Comparison of ENCODE assay signal across 9 cellular contexts in genomic region chr12:92138144-92138543, GRCh38. TPM values are rescaled to one million over a fixed set of nuclear protein-coding genes. Genes with fewer than 3 reads are reported as not detected.
DNase-seq lines count a peak whose midpoint lies in the region; ATAC-seq and TF ChIP-seq lines count a peak whose summit lies in the region.
"Had no signal": no experiment of that assay in that cellular context is flagged by ENCODE, and none has a peak within 500 bp of the region (broad histone marks: within the 10 kb centered on the region; RNA-seq: fewer than 3 reads in every experiment).

No MANE protein-coding gene starts in this region.

- no peak for TF ChIP-seq POLR2A in transverse colon (IDR thresholded peaks at IDR 0.05)

- H3K9me3 ChIP-seq in adipocyte (ENCODE audit: control insufficient read depth, low read length) = no peaks in the 10 kb centered on the region
- H3K9me3 ChIP-seq in lower lobe of right lung = no peaks in the 10 kb centered on the region
- H3K9me3 ChIP-seq in transverse colon = no peaks in the 10 kb centered on the region

- H3K36me3 ChIP-seq in adipocyte (ENCODE audit: control insufficient read depth, insufficient read depth, low read length, severe bottlenecking) (peaks cover 22% of the 10 kb centered on the region), lower lobe of right lung (peaks cover 14% of the 10 kb centered on the region), transverse colon (peaks cover 0 to 18% (median under 1%) of the 10 kb centered on the region in 4 donors)

- H3K9me3 Mint-ChIP-seq in activated naive CD4-positive, alpha-beta T cell treated with anti-CD3 and anti-CD28 coated beads for 36 hours = no peaks in the 10 kb centered on the region

- TF ChIP-seq CTCF in lower lobe of right lung (IDR thresholded peaks at IDR 0.05) (no peak), transverse colon (IDR thresholded peaks at IDR 0.05) (no peak)

- DNase-seq in activated naive CD4-positive, alpha-beta T cell treated with anti-CD3 and anti-CD28 coated beads for 36 hours = no peak
- no peak for DNase-seq in activated naive CD4-positive, alpha-beta T cell treated with anti-CD3 and anti-CD28 coated beads, Interleukin-2, amount 50 U/mL, for 16 hours
- DNase-seq in adipocyte (ENCODE audit: low read depth) = peak; percentile 32
- DNase-seq in lower lobe of right lung = no peak
- no peak for DNase-seq in transverse colon
- DNase-seq in medulla oblongata (ENCODE audit: extremely low spot score) = no peak
- no peak for DNase-seq in NCI-H2107 treated with DMSO at 0.1 percent for 48 hours (lab: John Stamatoyannopoulos, UW; ENCODE audit: unreplicated experiment)
- DNase-seq: islet precursor cell had no signal

- peaks cover 53% of the 10 kb centered on the region for H3K4me1 Mint-ChIP-seq in activated naive CD4-positive, alpha-beta T cell treated with anti-CD3 and anti-CD28 coated beads for 36 hours (ENCODE audit: low read depth)

- no peaks in the 10 kb centered on the region for H3K27me3 Mint-ChIP-seq in activated naive CD4-positive, alpha-beta T cell treated with anti-CD3 and anti-CD28 coated beads for 36 hours (ENCODE audit: low read depth)

- H3K4me3 Mint-ChIP-seq in activated naive CD4-positive, alpha-beta T cell treated with anti-CD3 and anti-CD28 coated beads for 36 hours = peak overlapping the region; percentile 100

- 67 to 89% methylated on average over 1 of the region's 1 CpG for WGBS in transverse colon (ENCODE audit: low coverage in 1 of 2), 2 donors

- in situ Hi-C loops in transverse colon (cut with MboI; ENCODE audit: low pct_ligation_motif_present in 1 of 4, low pct_unique_long_range_greater_than_20kb in 1 of 4, low sequenced_read_pairs in 3 of 4) = loop anchor here (10.0 to 25.0 kb wide), 4 partner anchors 323 to 751 kb away; no protein-coding TSS in a partner anchor

- H3K27me3 ChIP-seq in adipocyte (replicated peaks; ENCODE audit: control insufficient read depth, insufficient read depth, low read length) = no peaks in the 10 kb centered on the region
- H3K27me3 ChIP-seq in lower lobe of right lung (ENCODE audit: low read depth) = no peaks in the 10 kb centered on the region
- no peaks in the 10 kb centered on the region for H3K27me3 ChIP-seq in transverse colon

- TF ChIP-seq EP300 in transverse colon (IDR thresholded peaks at IDR 0.05; ENCODE audit: low read depth) = no peak

- H3K9ac ChIP-seq in adipocyte (ENCODE audit: low read length) = no peak overlapping the region

- CTCF ChIA-PET in activated naive CD4-positive, alpha-beta T cell treated with anti-CD3 and anti-CD28 coated beads for 36 hours (lab: Charles Lee) = interaction anchor here (0.6 to 1.4 kb wide), 8 partner anchors 12 to 513 kb away, joined by 3 to 5 read pairs (median 3); no protein-coding TSS in a partner anchor

- peak overlapping the region; percentile 99 for H3K27ac Mint-ChIP-seq in activated naive CD4-positive, alpha-beta T cell treated with anti-CD3 and anti-CD28 coated beads for 36 hours

- peaks cover 72% of the 10 kb centered on the region for H3K4me1 ChIP-seq in adipocyte (ENCODE audit: control insufficient read depth, insufficient read depth, low read length)
- H3K4me1 ChIP-seq in lower lobe of right lung = peaks cover 63% of the 10 kb centered on the region
- peaks cover 29 to 84% (median 56%) of the 10 kb centered on the region in 4 donors for H3K4me1 ChIP-seq in transverse colon

- ATAC-seq in lower lobe of right lung (no peak), GM18861 (IDR thresholded peaks at IDR 0.05; ENCODE audit: unreplicated experiment) (no peak)

- H3K27ac ChIP-seq in lower lobe of right lung (peak overlapping the region; percentile 32), transverse colon (peak overlapping the region; percentile 98 to 100 (median 99))

- H3K36me3 Mint-ChIP-seq in activated naive CD4-positive, alpha-beta T cell treated with anti-CD3 and anti-CD28 coated beads for 36 hours (ENCODE audit: low read depth) = peaks cover 76% of the 10 kb centered on the region

- intact Hi-C loops in activated naive CD4-positive, alpha-beta T cell treated with anti-CD3 and anti-CD28 coated beads for 36 hours (cut with micrococcal nuclease) = loop anchor here (2.0 to 5.0 kb wide), 2 partner anchors 419 to 755 kb away; no protein-coding TSS in a partner anchor
- intact Hi-C loops in lower lobe of right lung (cut with DNase I) = loop anchor here (10.0 kb wide), 2 partner anchors 63 to 323 kb away; no protein-coding TSS in a partner anchor
- intact Hi-C loops in transverse colon (cut with DNase I; ENCODE audit: low total_unique reads) = no loop called here

- H3K4me3 ChIP-seq in adipocyte (ENCODE audit: low read length) (peak overlapping the region; percentile 95), lower lobe of right lung (peak overlapping the region; percentile 87), transverse colon (peak overlapping the region in 3 of 4 donors; percentile 2 to 98 (median 74))

RNA-seq across cellular contexts. Expression of gene BTG1, which starts 7.5 kb away (rescaled TPM):
- total RNA-seq in activated naive CD4-positive, alpha-beta T cell treated with anti-CD3 and anti-CD28 coated beads for 36 hours = 100 to 1,000 TPM; 218 to 223 TPM
- 159 TPM for total RNA-seq in lower lobe of right lung
- 100 to 1,000 TPM in 1 of 4 donors, 10 to 100 TPM in 3; 28.3 to 111 (median 78.1) TPM for total RNA-seq in transverse colon
